In genomic region chr5:2894347-2895135, GRCh38 we compare ENCODE assay signal across 18 cellular contexts.
DNase-seq lines count a peak whose midpoint lies in the region; TF ChIP-seq lines count a peak whose summit lies in the region.
"Had no signal": no experiment of that assay in that cellular context is flagged by ENCODE, and none has a peak within 500 bp of the region (broad histone marks: within the 10 kb centered on the region; RNA-seq: fewer than 3 reads in every experiment).

No MANE protein-coding gene starts in this region.

- no peak for TF ChIP-seq CTCF in chondrocyte (IDR thresholded peaks at IDR 0.05)
- TF ChIP-seq CTCF in spleen (IDR thresholded peaks at IDR 0.05 in 8 of 11, conservative IDR thresholded peaks at IDR 0.05 in 3 of 11) = no peak

- H3K27me3 ChIP-seq in neuronal stem cell (ENCODE audit: control insufficient read depth in 3 of 3, insufficient read depth in 3 of 3, low read depth in 1 of 3, low read length in 3 of 3) (no peaks in the 10 kb centered on the region), spleen (replicated peaks in 1 of 7) (no peaks in the 10 kb centered on the region)
- H3K27me3 ChIP-seq: SJSA1 had no signal

- no peak overlapping the region for H4K8ac ChIP-seq in neuronal stem cell (ENCODE audit: low read depth, low read length)

- H3K18ac ChIP-seq in neuronal stem cell (ENCODE audit: low read length) = peak overlapping the region; percentile 25

- H3K36me3 ChIP-seq in neuronal stem cell (replicated peaks in 1 of 2; ENCODE audit: control insufficient read depth in 2 of 2, insufficient read depth in 2 of 2, low read length in 2 of 2) = no peaks in the 10 kb centered on the region
- H3K36me3 ChIP-seq in spleen = no peaks in the 10 kb centered on the region
- H3K36me3 ChIP-seq: HAP-1, SJSA1 had no signal

- intact Hi-C loops in spleen (cut with DNase I; ENCODE audit: low total_unique reads) = no loop called here

- H3K4me3 Mint-ChIP-seq in chondrocyte (ENCODE audit: unreplicated experiment) = no peak overlapping the region
- H3K4me3 Mint-ChIP-seq: CD4-positive, CD25-positive, alpha-beta regulatory T cell had no signal

- no CpG with 5 or more reads among the region's 21 CpGs for WGBS in neuronal stem cell (ENCODE audit: extremely low coverage in 2 of 2, insufficient read length in 2 of 2, insufficient replicate concordance in 1 of 2), 2 donors
- 75 to 88% (median 80%) methylated on average over 21 of the region's 21 CpGs for WGBS in spleen, 5 donors

- H3K4me3 ChIP-seq in neuronal stem cell (ENCODE audit: low read length in 2 of 2) (no peak overlapping the region), spleen (no peak overlapping the region)
- H3K4me3 ChIP-seq: GM23248, HAP-1, SJSA1 had no signal

- H2AFZ ChIP-seq in neuronal stem cell (ENCODE audit: low read length) = no peak overlapping the region
- H2AFZ ChIP-seq: GM23248 had no signal

- TF ChIP-seq POLR2A in spleen (IDR thresholded peaks at IDR 0.05) = no peak

- H3K27me3 Mint-ChIP-seq in chondrocyte (ENCODE audit: low read depth) = no peaks in the 10 kb centered on the region
- H3K27me3 Mint-ChIP-seq: CD4-positive, CD25-positive, alpha-beta regulatory T cell had no signal

- H2BK120ac ChIP-seq in neuronal stem cell (ENCODE audit: low read depth, low read length) = no peak overlapping the region

- no peak overlapping the region for H2BK15ac ChIP-seq in neuronal stem cell (ENCODE audit: low read length)

- no peaks in the 10 kb centered on the region for H3K4me1 Mint-ChIP-seq in chondrocyte (ENCODE audit: low read depth)
- H3K4me1 Mint-ChIP-seq: CD4-positive, CD25-positive, alpha-beta regulatory T cell had no signal

- DNase-seq in chondrocyte (ENCODE audit: low spot score) = peak; percentile 60
- peak; percentile 56 for DNase-seq in islet precursor cell
- DNase-seq in neuronal stem cell (ENCODE audit: low spot score) = no peak
- peak; percentile 25 for DNase-seq in ureter (ENCODE audit: low spot score)
- no peak for DNase-seq in spleen
- no peak for DNase-seq in NCI-H1417 (lab: John Stamatoyannopoulos, UW)
- no peak for DNase-seq in SW480 (ENCODE audit: low spot score)
- DNase-seq: CD4-positive, CD25-positive, alpha-beta regulatory T cell; DMS79; GM23248; KG1; NCI-H1105; NCI-H2081; NCI-H2171; NCI-H345; NCI-H524 had no signal

- no peaks in the 10 kb centered on the region for H3K36me3 Mint-ChIP-seq in chondrocyte (ENCODE audit: low read depth)
- H3K36me3 Mint-ChIP-seq: CD4-positive, CD25-positive, alpha-beta regulatory T cell had no signal

- no peak overlapping the region for H3K4ac ChIP-seq in neuronal stem cell (ENCODE audit: low read length)

- no peak overlapping the region for H3K27ac Mint-ChIP-seq in chondrocyte (ENCODE audit: unreplicated experiment)
- H3K27ac Mint-ChIP-seq: CD4-positive, CD25-positive, alpha-beta regulatory T cell had no signal

- no peak overlapping the region for H3K4me2 ChIP-seq in neuronal stem cell (ENCODE audit: insufficient read depth, low read length, poor library complexity, severe bottlenecking)

- H4K91ac ChIP-seq in neuronal stem cell (ENCODE audit: low read depth, low read length, poor library complexity) = no peak overlapping the region

- H3K14ac ChIP-seq in neuronal stem cell (ENCODE audit: low read length) = peak overlapping the region; percentile 21

- no peaks in the 10 kb centered on the region for H3K79me1 ChIP-seq in neuronal stem cell (ENCODE audit: low read depth, low read length)

- no peak overlapping the region for H2AK5ac ChIP-seq in neuronal stem cell (ENCODE audit: low read depth, low read length)

- H3K9ac ChIP-seq in neuronal stem cell (ENCODE audit: low read depth, low read length, poor library complexity) = no peak overlapping the region
- H3K9ac ChIP-seq: GM23248 had no signal

- peaks cover 8% of the 10 kb centered on the region for H3K9me3 Mint-ChIP-seq in chondrocyte (ENCODE audit: low read depth)

- no peak overlapping the region for H2BK5ac ChIP-seq in neuronal stem cell (ENCODE audit: low read length)

- H3K27ac ChIP-seq in neuronal stem cell (replicated peaks; ENCODE audit: low read length) = no peak overlapping the region
- no peak overlapping the region for H3K27ac ChIP-seq in spleen
- H3K27ac ChIP-seq: GM23248, SJSA1 had no signal

- H3K4me1 ChIP-seq in neuronal stem cell (ENCODE audit: control insufficient read depth in 2 of 2, insufficient read depth in 1 of 2, low read depth in 1 of 2, low read length in 2 of 2) = no peaks in the 10 kb centered on the region
- no peaks in the 10 kb centered on the region for H3K4me1 ChIP-seq in spleen
- H3K4me1 ChIP-seq: HAP-1, SJSA1 had no signal

- no peak overlapping the region for H2BK12ac ChIP-seq in neuronal stem cell (ENCODE audit: low read length)

- H3K23ac ChIP-seq in neuronal stem cell (ENCODE audit: low read depth, low read length, poor library complexity) = no peak overlapping the region

- no peaks in the 10 kb centered on the region for H3K9me3 ChIP-seq in neuronal stem cell (replicated peaks in 1 of 2; ENCODE audit: control insufficient read depth in 2 of 2, insufficient read depth in 1 of 2, low read depth in 1 of 2, low read length in 2 of 2)
- peaks cover 0 to 45% (median 0%) of the 10 kb centered on the region in 8 donors for H3K9me3 ChIP-seq in spleen
- H3K9me3 ChIP-seq: HAP-1 had no signal

Comparison
In these comparisons a context has a peak if more than half of its experiments do, and no peak if none do; other contexts are left out.
1. DNase-seq: peak in chondrocyte (single experiment), islet precursor cell (single experiment) and ureter (single experiment); none in neuronal stem cell (single experiment), spleen (single experiment), NCI-H1417 (0 of 3) and SW480 (single experiment).